Comparison of ENCODE assay signal across 8 cellular contexts in the genomic region with DNA sequence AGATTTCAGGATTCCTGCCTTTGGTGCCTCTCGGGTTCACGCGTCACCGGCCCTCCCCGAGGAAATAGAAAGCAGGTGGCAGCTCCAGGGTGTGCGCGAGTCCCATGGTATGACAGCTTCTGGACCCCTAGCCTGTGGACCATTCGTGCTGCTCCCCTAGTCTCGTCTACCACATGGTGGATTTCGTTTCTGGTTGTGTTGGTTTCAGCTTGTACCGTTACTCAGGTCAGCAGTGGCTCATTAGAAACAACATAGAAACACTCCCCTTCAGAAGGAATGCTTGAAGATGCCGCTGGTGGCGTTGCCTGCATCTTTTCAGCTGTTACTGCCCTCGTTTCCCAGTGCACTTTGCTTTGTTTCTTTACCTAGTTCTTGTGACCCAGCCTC. TPM values are rescaled to one million over a fixed set of nuclear protein-coding genes. Genes with fewer than 3 reads are reported as not detected.
DNase-seq lines count a peak whose midpoint lies in the region; ATAC-seq and TF ChIP-seq lines count a peak whose summit lies in the region.

No MANE protein-coding gene starts in this region.

- DNase-seq in central memory CD8-positive, alpha-beta T cell (ENCODE audit: low spot score in 2 of 2) = no peak
- DNase-seq in left lobe of liver (ENCODE audit: low spot score) (no peak), NK-92 (lab: John Stamatoyannopoulos, UW; ENCODE audit: unreplicated experiment) (no peak)

- TF ChIP-seq CTCF in C4-2B (conservative IDR thresholded peaks at IDR 0.05) (no peak; the same call in 1 of the 2 replicates), OCI-LY3 (IDR thresholded peaks at IDR 0.05; ENCODE audit: low read depth, low read length) (0 out of 2 replicates have a peak, but pooled peaks have one; percentile 7)

- peak overlapping the region; percentile 99 for H3K27ac Mint-ChIP-seq in central memory CD8-positive, alpha-beta T cell (ENCODE audit: low read depth)

- H3K4me2 ChIP-seq in OCI-LY3 (ENCODE audit: low read length) = peak overlapping the region; percentile 89

- peaks cover 21% of the 10 kb centered on the region for H3K36me3 Mint-ChIP-seq in central memory CD8-positive, alpha-beta T cell (ENCODE audit: insufficient read depth)

- H4K20me1 ChIP-seq in OCI-LY3 (ENCODE audit: insufficient read depth, low read length) = peaks cover 34% of the 10 kb centered on the region

- H2AFZ ChIP-seq in OCI-LY3 (ENCODE audit: low read depth, low read length) = peak overlapping the region; percentile 54; the same call in 1 of the 2 replicates

- H3K36me3 ChIP-seq in OCI-LY3 (replicated peaks; ENCODE audit: low read depth, low read length) = peaks cover 10% of the 10 kb centered on the region
- no peaks in the 10 kb centered on the region for H3K36me3 ChIP-seq in stomach smooth muscle (ENCODE audit: control insufficient read depth in 2 of 2, insufficient read depth in 2 of 2, low read length in 2 of 2)

- H3K4me1 Mint-ChIP-seq in central memory CD8-positive, alpha-beta T cell = peaks cover 42% of the 10 kb centered on the region

- peak overlapping the region; percentile 97 for H3K4me3 Mint-ChIP-seq in central memory CD8-positive, alpha-beta T cell

- H3K4me1 ChIP-seq in OCI-LY3 (ENCODE audit: low read length) = peaks cover 18% of the 10 kb centered on the region
- peaks cover 18% of the 10 kb centered on the region for H3K4me1 ChIP-seq in stomach smooth muscle (ENCODE audit: control insufficient read depth, insufficient read depth, low read length)

- no peaks in the 10 kb centered on the region for H3K27me3 ChIP-seq in OCI-LY3 (ENCODE audit: low read depth, low read length)
- no peaks in the 10 kb centered on the region for H3K27me3 ChIP-seq in stomach smooth muscle (ENCODE audit: control insufficient read depth in 1 of 2, insufficient read depth in 2 of 2, low read length in 2 of 2)

- H3K9me3 Mint-ChIP-seq in central memory CD8-positive, alpha-beta T cell = no peaks in the 10 kb centered on the region

- peak; percentile 41 for ATAC-seq in GM18861 (IDR thresholded peaks at IDR 0.05; ENCODE audit: unreplicated experiment)
- ATAC-seq in HG02981 (IDR thresholded peaks at IDR 0.05; ENCODE audit: unreplicated experiment) = peak; percentile 37
- ATAC-seq in central memory CD8-positive, alpha-beta T cell (replicated peaks; ENCODE audit: extremely low read depth, poor library complexity, severe bottlenecking) = peak; percentile 38
- ATAC-seq in left lobe of liver = peak; percentile 45

- H3K4me3 ChIP-seq in OCI-LY3 (ENCODE audit: low read length) (peak overlapping the region; percentile 88), stomach smooth muscle (ENCODE audit: low read length in 2 of 2) (peak overlapping the region; percentile 93 to 100)

- H3K27me3 Mint-ChIP-seq in central memory CD8-positive, alpha-beta T cell = no peaks in the 10 kb centered on the region

- H3K79me2 ChIP-seq in OCI-LY3 (ENCODE audit: low read length) = peaks cover 59% of the 10 kb centered on the region

- H3K9me3 ChIP-seq in OCI-LY3 (ENCODE audit: insufficient read depth, low read length) (no peaks in the 10 kb centered on the region), stomach smooth muscle (ENCODE audit: control insufficient read depth in 2 of 2, low read length in 2 of 2) (no peaks in the 10 kb centered on the region)

- peak overlapping the region; percentile 90 for H3K27ac ChIP-seq in C4-2B
- H3K27ac ChIP-seq in OCI-LY3 (ENCODE audit: low read length) = peak overlapping the region; percentile 89
- H3K27ac ChIP-seq in stomach smooth muscle (ENCODE audit: low read length) = peak overlapping the region; percentile 82

- H3K9ac ChIP-seq in OCI-LY3 (ENCODE audit: low read length) (peak overlapping the region; percentile 96), stomach smooth muscle (ENCODE audit: low read length in 2 of 2) (peak overlapping the region; percentile 90 to 94)

RNA-seq across cellular contexts. Expression of a gene that starts 0.7 kb away (rescaled TPM):
- total RNA-seq in left lobe of liver = 49.0 TPM

RNA-seq across cellular contexts. Expression of a gene that starts 47.6 kb away (rescaled TPM):
- total RNA-seq in left lobe of liver = 53.0 TPM
